8 cellular contexts compared by ENCODE assay signal in genomic region chr14:53432378-53432802, GRCh38.
A peak's percentile ranks its signal among the peaks of the same experiment; 100 is the strongest.
DNase-seq lines count a peak whose midpoint lies in the region; ATAC-seq and TF ChIP-seq lines count a peak whose summit lies in the region.

No MANE protein-coding gene starts in this region.

- ATAC-seq in HG03103 (IDR thresholded peaks at IDR 0.05; ENCODE audit: low read depth, unreplicated experiment) (peak; percentile 84), GM18519 (IDR thresholded peaks at IDR 0.05; ENCODE audit: low FRiP score, unreplicated experiment) (no peak)
- no peak for ATAC-seq in activated naive CD4-positive, alpha-beta T cell treated with anti-CD3 and anti-CD28 coated beads, Interleukin-2, amount 50 U/mL, for 72 hours

- H3K9me3 Mint-ChIP-seq in activated naive CD4-positive, alpha-beta T cell treated with anti-CD3 and anti-CD28 coated beads, Interleukin-2, amount 50 U/mL, for 72 hours: no peaks in the 10 kb centered on the region

- in situ Hi-C loops in ACHN (cut with HindIII; ENCODE audit: low pct_ligation_motif_present, low pct_unique_long_range_greater_than_20kb, low sequenced_read_pairs): no loop called here

- H3K27ac Mint-ChIP-seq in activated naive CD4-positive, alpha-beta T cell treated with anti-CD3 and anti-CD28 coated beads, Interleukin-2, amount 50 U/mL, for 72 hours: no peak overlapping the region

- DNase-seq in ACHN (peak; percentile 39), NCI-H82 treated with DMSO at 0.1 percent for 48 hours (lab: John Stamatoyannopoulos, UW; ENCODE audit: unreplicated experiment) (peak; percentile 1), cardiac fibroblast (ENCODE audit: low read depth in 2 of 2) (peak; percentile 51 to 56), lung microvascular endothelial cell (ENCODE audit: low read depth in 2 of 2) (peak; percentile 36 to 64)
- no peak for DNase-seq in activated naive CD4-positive, alpha-beta T cell treated with anti-CD3 and anti-CD28 coated beads, Interleukin-2, amount 50 U/mL, for 72 hours (ENCODE audit: low spot score in 2 of 2)

- peak; percentile 79 for TF ChIP-seq CTCF in GM12872 (IDR thresholded peaks at IDR 0.05; ENCODE audit: insufficient read depth, low read depth, low read length)
- peak; percentile 66 for TF ChIP-seq CTCF in cardiac fibroblast (IDR thresholded peaks at IDR 0.05; ENCODE audit: low read depth, low read length)

- H3K4me3 ChIP-seq in cardiac fibroblast (replicated peaks in 1 of 2; ENCODE audit: low read depth in 2 of 2, low read length in 2 of 2): no peak overlapping the region

- H3K36me3 Mint-ChIP-seq in activated naive CD4-positive, alpha-beta T cell treated with anti-CD3 and anti-CD28 coated beads, Interleukin-2, amount 50 U/mL, for 72 hours: no peaks in the 10 kb centered on the region

Comparison
In these comparisons a context has a peak if more than half of its experiments do, and no peak if none do; other contexts are left out.
1. DNase-seq: peak in ACHN (single experiment), NCI-H82 treated with DMSO at 0.1 percent for 48 hours (single experiment), cardiac fibroblast (2 of 2) and lung microvascular endothelial cell (2 of 2); none in activated naive CD4-positive, alpha-beta T cell treated with anti-CD3 and anti-CD28 coated beads, Interleukin-2, amount 50 U/mL, for 72 hours (0 of 2).